In the genomic region with DNA sequence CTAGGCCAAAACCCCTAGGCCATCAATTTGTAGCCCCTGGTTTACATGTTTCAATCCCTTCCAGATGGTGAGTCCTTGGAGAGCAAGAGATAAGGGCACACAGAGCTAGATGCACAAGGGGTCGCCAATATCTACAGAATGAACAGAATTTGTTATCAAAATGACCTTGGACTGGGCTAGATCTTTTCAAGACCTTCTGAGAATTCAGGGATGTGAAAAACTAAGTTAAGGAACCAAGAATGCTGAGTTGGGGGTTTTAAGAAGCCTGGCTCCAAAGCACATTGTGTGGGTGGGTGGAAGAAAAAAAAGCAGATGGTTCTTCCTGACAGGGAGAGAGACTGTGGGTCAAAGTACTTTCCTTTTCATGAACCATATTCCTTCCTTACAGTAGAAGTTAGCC, we compare ENCODE assay signal across 1 cellular context.
TF ChIP-seq lines count a peak whose summit lies in the region.

No MANE protein-coding gene starts in this region.

TF ChIP-seq in SK-N-SH, 30 proteins besides CTCF, POLR2A, EP300 and RAD21 (continued from another document):
- TF ChIP-seq TAF1 (IDR thresholded peaks at IDR 0.05; ENCODE audit: borderline replicate concordance, low read depth, low read length): no peak
